ENCODE assay signal across 6 cellular contexts in genomic region chrX:29187264-29187663, GRCh38.
"Had no signal": no experiment of that assay in that cellular context is flagged by ENCODE, and none has a peak within 500 bp of the region (broad histone marks: within the 10 kb centered on the region; RNA-seq: fewer than 3 reads in every experiment).

No MANE protein-coding gene starts in this region.

- H3K4me1 Mint-ChIP-seq: IgD-negative memory B cell had no signal

- H3K27ac ChIP-seq: HL-60 had no signal

- H3K9me3 Mint-ChIP-seq: IgD-negative memory B cell had no signal

- H3K4me3 Mint-ChIP-seq: IgD-negative memory B cell had no signal

- H3K27ac Mint-ChIP-seq: IgD-negative memory B cell had no signal

- H3K36me3 Mint-ChIP-seq: IgD-negative memory B cell had no signal

- FAIRE-seq: HepG2, K562 had no signal

- H3K27me3 Mint-ChIP-seq: IgD-negative memory B cell had no signal

- H3K4me3 ChIP-seq: K562 had no signal

- DNase-seq: IMR-90, KBM-7 had no signal

- ATAC-seq: HepG2, K562 had no signal
